Comparison of ENCODE assay signal across 19 cellular contexts in genomic region chr1:101064697-101065096, GRCh38.
"Had no signal": no experiment of that assay in that cellular context is flagged by ENCODE, and none has a peak within 500 bp of the region (broad histone marks: within the 10 kb centered on the region; RNA-seq: fewer than 3 reads in every experiment).

No MANE protein-coding gene starts in this region.

- H3K4me3 ChIP-seq: prostate gland, skin epidermis, transverse colon had no signal

- H3K4me3 Mint-ChIP-seq: activated B cell treated with CpG ODN at 0.5 μM for 24 hours; activated CD8-positive, alpha-beta T cell treated with anti-CD3 and anti-CD28 coated beads for 36 hours; activated T-cell treated with anti-CD3 and anti-CD28 coated beads, Interleukin-2, amount 50 U/mL, for 4 hours; effector memory CD8-positive, alpha-beta T cell; neural crest cell had no signal

- H3K27me3 Mint-ChIP-seq: activated B cell treated with CpG ODN at 0.5 μM for 24 hours; activated CD8-positive, alpha-beta T cell treated with anti-CD3 and anti-CD28 coated beads for 36 hours; effector memory CD8-positive, alpha-beta T cell had no signal

- ATAC-seq: activated CD8-positive, alpha-beta T cell treated with anti-CD3 and anti-CD28 coated beads for 36 hours; activated T-cell treated with anti-CD3 and anti-CD28 coated beads, Interleukin-2, amount 50 U/mL, for 4 hours; effector memory CD8-positive, alpha-beta T cell; right cardiac atrium; stimulated activated naive CD8-positive, alpha-beta T cell treated with anti-CD3 and anti-CD28 coated beads, Interleukin-15, Interleukin-2, amounts not matched to agents 100 U/mL and 50 U/mL, for 24 hours had no signal

- H3K27ac ChIP-seq: brain microvascular endothelial cell, prostate gland, skin epidermis, transverse colon had no signal

- H3K27ac Mint-ChIP-seq: activated CD8-positive, alpha-beta T cell treated with anti-CD3 and anti-CD28 coated beads for 36 hours had no signal

- H3K4me1 ChIP-seq: prostate gland, transverse colon had no signal

- H3K9me3 Mint-ChIP-seq: activated B cell treated with CpG ODN at 0.5 μM for 24 hours; activated CD8-positive, alpha-beta T cell treated with anti-CD3 and anti-CD28 coated beads for 36 hours; activated T-cell treated with anti-CD3 and anti-CD28 coated beads, Interleukin-2, amount 50 U/mL, for 4 hours; effector memory CD8-positive, alpha-beta T cell; neural crest cell had no signal

- H3K9me3 ChIP-seq: prostate gland, transverse colon had no signal

- H3K27me3 ChIP-seq: brain microvascular endothelial cell, transverse colon had no signal

- H3K36me3 ChIP-seq: brain microvascular endothelial cell, prostate gland, transverse colon had no signal

- DNase-seq: activated B cell treated with CpG ODN at 0.5 μM for 24 hours; activated CD4-positive, alpha-beta T cell treated with anti-CD3 and anti-CD28 coated beads for 48 hours; activated CD8-positive, alpha-beta T cell treated with anti-CD3 and anti-CD28 coated beads for 36 hours; activated gamma-delta T cell; activated T-cell treated with anti-CD3 and anti-CD28 coated beads, Interleukin-2, amount 50 U/mL, for 4 hours; anterior cingulate cortex; brain microvascular endothelial cell; dermis blood vessel endothelial cell; effector memory CD8-positive, alpha-beta T cell; foreskin melanocyte; mesendoderm; right cardiac atrium; stimulated activated CD4-positive, alpha-beta T cell treated with anti-CD3 and anti-CD28 coated beads, Interleukin-15, amount 100 ng/mL, for 24 hours; stimulated activated CD4-positive, alpha-beta T cell treated with anti-CD3 and anti-CD28 coated beads, Interleukin-4, amount 100 ng/mL, for 24 hours; stimulated activated naive CD8-positive, alpha-beta T cell treated with anti-CD3 and anti-CD28 coated beads, Interleukin-15, Interleukin-2, amounts not matched to agents 100 U/mL and 50 U/mL, for 24 hours; transverse colon had no signal
